In the genomic region with DNA sequence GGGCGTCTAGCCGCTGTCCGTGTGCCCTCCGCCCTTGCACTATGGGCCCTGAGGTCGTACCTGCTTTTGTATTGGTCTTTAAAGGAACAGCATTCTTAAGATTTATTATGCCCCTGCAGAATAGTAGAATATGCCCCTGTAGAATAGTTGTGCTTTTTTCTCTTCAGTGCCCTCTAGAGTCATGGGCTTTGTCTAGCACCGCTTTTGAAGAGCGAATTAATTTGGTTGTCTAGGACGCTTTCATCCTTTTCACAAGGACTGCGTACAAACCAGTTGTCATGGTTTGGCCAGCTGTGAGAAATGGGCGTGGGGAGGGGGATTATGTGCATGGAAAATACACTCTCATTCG, we compare ENCODE assay signal across 8 cellular contexts. TPM values are rescaled to one million over a fixed set of nuclear protein-coding genes. Genes with fewer than 3 reads are reported as not detected.
A peak's percentile ranks its signal among the peaks of the same experiment; 100 is the strongest.
DNase-seq lines count a peak whose midpoint lies in the region; ATAC-seq and TF ChIP-seq lines count a peak whose summit lies in the region.

No MANE protein-coding gene starts in this region.

- peak in 4 of 10 experiments; percentile 7 to 37 (median 16) for DNase-seq in CD4-positive, alpha-beta T cell
- DNase-seq in GM19240 (ENCODE audit: insufficient read length, low spot score) (peak; percentile 19), HT-29 (ENCODE audit: low spot score) (peak; percentile 78), NCI-H82 treated with DMSO at 0.1 percent for 48 hours (lab: John Stamatoyannopoulos, UW; ENCODE audit: unreplicated experiment) (peak; percentile 33), fibroblast of the conjunctiva (ENCODE audit: low read depth) (peak; percentile 67), nephron progenitor cell (peak; percentile 30), T-helper 9 cell (no peak)

- no peaks in the 10 kb centered on the region for H3K9me3 Mint-ChIP-seq in CD4-positive, alpha-beta T cell
- no peaks in the 10 kb centered on the region for H3K9me3 Mint-ChIP-seq in activated T-helper 17 cell treated with anti-CD3 and anti-CD28 coated beads, Interleukin-2, amount 50 U/mL, for 72 hours
- no peaks in the 10 kb centered on the region for H3K9me3 Mint-ChIP-seq in nephron progenitor cell

- no peaks in the 10 kb centered on the region for H3K9me3 ChIP-seq in CD4-positive, alpha-beta T cell (ENCODE audit: control insufficient read depth, low read length)

- peak; percentile 73 for TF ChIP-seq CTCF in CD4-positive, alpha-beta T cell (IDR thresholded peaks at IDR 0.05)
- peak; percentile 19 for TF ChIP-seq CTCF in nephron progenitor cell (IDR thresholded peaks at IDR 0.05)

- H3K36me3 Mint-ChIP-seq in CD4-positive, alpha-beta T cell (ENCODE audit: low read depth): peaks cover 96% of the 10 kb centered on the region
- H3K36me3 Mint-ChIP-seq in activated T-helper 17 cell treated with anti-CD3 and anti-CD28 coated beads, Interleukin-2, amount 50 U/mL, for 72 hours (ENCODE audit: low read depth): peaks cover 99% of the 10 kb centered on the region
- peaks cover 63% of the 10 kb centered on the region for H3K36me3 Mint-ChIP-seq in nephron progenitor cell (ENCODE audit: low read depth)

- H3K27me3 ChIP-seq in CD4-positive, alpha-beta T cell (ENCODE audit: control insufficient read depth, insufficient read depth, low read length): no peaks in the 10 kb centered on the region

- peak; percentile 38 for ATAC-seq in CD4-positive, alpha-beta T cell (ENCODE audit: poor library complexity)
- peak; percentile 11 for ATAC-seq in activated T-helper 17 cell treated with anti-CD3 and anti-CD28 coated beads, Interleukin-2, amount 50 U/mL, for 72 hours (replicated peaks)

- H3K4me1 Mint-ChIP-seq in CD4-positive, alpha-beta T cell (ENCODE audit: low read depth): peaks cover 59% of the 10 kb centered on the region
- peaks cover 40% of the 10 kb centered on the region for H3K4me1 Mint-ChIP-seq in activated T-helper 17 cell treated with anti-CD3 and anti-CD28 coated beads, Interleukin-2, amount 50 U/mL, for 72 hours
- peaks cover 56% of the 10 kb centered on the region for H3K4me1 Mint-ChIP-seq in nephron progenitor cell

- H3K27ac ChIP-seq in CD4-positive, alpha-beta T cell (ENCODE audit: low read depth, low read length): peak overlapping the region; percentile 100

- H3K4me3 Mint-ChIP-seq in CD4-positive, alpha-beta T cell: peak overlapping the region; percentile 99
- H3K4me3 Mint-ChIP-seq in activated T-helper 17 cell treated with anti-CD3 and anti-CD28 coated beads, Interleukin-2, amount 50 U/mL, for 72 hours: peak overlapping the region; percentile 98
- H3K4me3 Mint-ChIP-seq in nephron progenitor cell: peak overlapping the region; percentile 100

- POLR2A ChIA-PET in CD4-positive, alpha-beta T cell (lab: Charles Lee): interaction anchor here (0.6 to 7.4 kb wide), 50 partner anchors 9 to 1824 kb away, joined by 3 to 453 read pairs (median 7); a partner anchor contains a TSS

- H3K27me3 Mint-ChIP-seq in CD4-positive, alpha-beta T cell: no peaks in the 10 kb centered on the region
- H3K27me3 Mint-ChIP-seq in activated T-helper 17 cell treated with anti-CD3 and anti-CD28 coated beads, Interleukin-2, amount 50 U/mL, for 72 hours: no peaks in the 10 kb centered on the region
- H3K27me3 Mint-ChIP-seq in nephron progenitor cell (ENCODE audit: low read depth, poor library complexity): peaks cover 7% of the 10 kb centered on the region

- intact Hi-C loops in CD4-positive, alpha-beta T cell (cut with DNase I, micrococcal nuclease): loop anchor here (2.0 to 10.0 kb wide), 7 partner anchors 140 to 885 kb away; a partner anchor contains a TSS

- H3K27ac Mint-ChIP-seq in CD4-positive, alpha-beta T cell: peak overlapping the region; percentile 99
- peak overlapping the region; percentile 100 for H3K27ac Mint-ChIP-seq in activated T-helper 17 cell treated with anti-CD3 and anti-CD28 coated beads, Interleukin-2, amount 50 U/mL, for 72 hours
- peak overlapping the region; percentile 100 for H3K27ac Mint-ChIP-seq in nephron progenitor cell

- CTCF ChIA-PET in CD4-positive, alpha-beta T cell (lab: Charles Lee): interaction anchor here (0.8 to 4.0 kb wide), 7 partner anchors 10 to 182 kb away, joined by 3 to 40 read pairs (median 3); a partner anchor contains a TSS

RNA-seq across cellular contexts. Expression of a gene that starts 0.6 kb away (rescaled TPM):
- 100 to 1,000 TPM; 256 to 269 TPM for total RNA-seq in CD4-positive, alpha-beta T cell
- total RNA-seq in HT-29 (2014; rRNA removed; shearing (Covaris generic)): 32.0 and 35.2 TPM in 2 replicates
- 10 to 100 TPM; 45.3 to 63.4 TPM for total RNA-seq in activated T-helper 17 cell treated with anti-CD3 and anti-CD28 coated beads, Interleukin-2, amount 50 U/mL, for 72 hours

RNA-seq across cellular contexts. Expression of a gene that starts 1.3 kb away (rescaled TPM):
- 1,000 to 10,000 TPM; 2,388 to 2,534 TPM for total RNA-seq in CD4-positive, alpha-beta T cell
- 206 and 222 TPM in 2 replicates for total RNA-seq in HT-29 (2014; rRNA removed; shearing (Covaris generic))
- 100 to 1,000 TPM; 485 to 742 TPM for total RNA-seq in activated T-helper 17 cell treated with anti-CD3 and anti-CD28 coated beads, Interleukin-2, amount 50 U/mL, for 72 hours

RNA-seq across cellular contexts. Expression of a gene that starts 10.5 kb away (rescaled TPM):
- total RNA-seq in CD4-positive, alpha-beta T cell: 10 to 100 TPM; 32.8 to 34.1 TPM
- 5.1 and 6.5 TPM in 2 replicates for total RNA-seq in HT-29 (2014; rRNA removed; shearing (Covaris generic))
- total RNA-seq in activated T-helper 17 cell treated with anti-CD3 and anti-CD28 coated beads, Interleukin-2, amount 50 U/mL, for 72 hours: 10 to 100 TPM; 38.8 to 40.9 TPM

RNA-seq across cellular contexts. Expression of a gene that starts 58.5 kb away (rescaled TPM):
- total RNA-seq in CD4-positive, alpha-beta T cell: under 1 TPM in 1 of 2 experiments, not detected in 1; 0.30 TPM
- 0.71 and 2.5 TPM in 2 replicates for total RNA-seq in HT-29 (2014; rRNA removed; shearing (Covaris generic))
- not detected for total RNA-seq in activated T-helper 17 cell treated with anti-CD3 and anti-CD28 coated beads, Interleukin-2, amount 50 U/mL, for 72 hours
